ENCODE assay signal across 1 cellular context in the genomic region with DNA sequence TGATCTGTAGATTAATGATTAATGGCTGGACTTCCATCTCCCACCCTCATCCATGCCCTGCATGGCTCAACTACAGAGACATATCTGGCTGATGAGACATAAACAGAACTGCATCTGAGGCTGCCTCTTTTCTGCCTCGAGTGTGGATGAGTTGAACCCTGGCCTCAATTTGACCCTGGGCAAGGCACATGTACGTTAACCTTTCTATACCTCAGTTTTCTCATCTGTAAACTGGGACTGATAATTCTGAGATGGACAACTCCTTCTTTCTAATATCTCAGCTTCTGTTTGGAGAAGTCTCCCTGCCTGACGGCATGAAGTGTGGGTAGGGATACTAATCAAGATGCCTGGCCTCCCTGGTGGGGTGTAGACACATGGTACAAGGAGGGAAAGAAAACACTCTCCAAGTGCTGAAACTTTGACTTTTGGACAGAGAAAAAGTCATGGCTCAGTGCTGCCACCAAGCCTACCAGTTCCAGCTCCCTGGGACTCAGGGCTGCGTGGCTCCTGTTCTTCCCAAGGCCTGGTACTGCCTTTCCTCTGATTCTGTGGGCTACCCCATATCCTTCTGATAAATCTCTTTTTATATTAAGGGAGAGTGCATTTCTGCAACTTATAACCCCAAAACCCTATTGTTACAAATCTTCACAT.
TF ChIP-seq lines count a peak whose summit lies in the region.

No MANE protein-coding gene starts in this region.

TF ChIP-seq in HepG2, 621 proteins besides CTCF, POLR2A, EP300 and RAD21:
- TF ChIP-seq, protein P1, sequence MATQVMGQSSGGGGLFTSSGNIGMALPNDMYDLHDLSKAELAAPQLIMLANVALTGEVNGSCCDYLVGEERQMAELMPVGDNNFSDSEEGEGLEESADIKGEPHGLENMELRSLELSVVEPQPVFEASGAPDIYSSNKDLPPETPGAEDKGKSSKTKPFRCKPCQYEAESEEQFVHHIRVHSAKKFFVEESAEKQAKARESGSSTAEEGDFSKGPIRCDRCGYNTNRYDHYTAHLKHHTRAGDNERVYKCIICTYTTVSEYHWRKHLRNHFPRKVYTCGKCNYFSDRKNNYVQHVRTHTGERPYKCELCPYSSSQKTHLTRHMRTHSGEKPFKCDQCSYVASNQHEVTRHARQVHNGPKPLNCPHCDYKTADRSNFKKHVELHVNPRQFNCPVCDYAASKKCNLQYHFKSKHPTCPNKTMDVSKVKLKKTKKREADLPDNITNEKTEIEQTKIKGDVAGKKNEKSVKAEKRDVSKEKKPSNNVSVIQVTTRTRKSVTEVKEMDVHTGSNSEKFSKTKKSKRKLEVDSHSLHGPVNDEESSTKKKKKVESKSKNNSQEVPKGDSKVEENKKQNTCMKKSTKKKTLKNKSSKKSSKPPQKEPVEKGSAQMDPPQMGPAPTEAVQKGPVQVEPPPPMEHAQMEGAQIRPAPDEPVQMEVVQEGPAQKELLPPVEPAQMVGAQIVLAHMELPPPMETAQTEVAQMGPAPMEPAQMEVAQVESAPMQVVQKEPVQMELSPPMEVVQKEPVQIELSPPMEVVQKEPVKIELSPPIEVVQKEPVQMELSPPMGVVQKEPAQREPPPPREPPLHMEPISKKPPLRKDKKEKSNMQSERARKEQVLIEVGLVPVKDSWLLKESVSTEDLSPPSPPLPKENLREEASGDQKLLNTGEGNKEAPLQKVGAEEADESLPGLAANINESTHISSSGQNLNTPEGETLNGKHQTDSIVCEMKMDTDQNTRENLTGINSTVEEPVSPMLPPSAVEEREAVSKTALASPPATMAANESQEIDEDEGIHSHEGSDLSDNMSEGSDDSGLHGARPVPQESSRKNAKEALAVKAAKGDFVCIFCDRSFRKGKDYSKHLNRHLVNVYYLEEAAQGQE (IDR thresholded peaks at IDR 0.05; ENCODE audit: borderline replicate concordance in 1 of 2, low read depth in 1 of 2, low read length in 2 of 2) = peak in 1 of 2 experiments; percentile 87; a peak in 2 of 4 replicates
- TF ChIP-seq SMAD3 (CRISPR knock-in tag; IDR thresholded peaks at IDR 0.05) = no peak
- 0 out of 2 replicates have a peak, but pooled peaks have one; percentile 34 for TF ChIP-seq MIER2 (CRISPR knock-in tag; IDR thresholded peaks at IDR 0.05)
- TF ChIP-seq STAG1 (CRISPR knock-in tag; IDR thresholded peaks at IDR 0.05) = peak; percentile 49
- peak; percentile 77; the same call in 1 of the 2 replicates for TF ChIP-seq CHD4 (IDR thresholded peaks at IDR 0.05; ENCODE audit: borderline replicate concordance, low read length)
- no peak for TF ChIP-seq NRL (CRISPR knock-in tag; IDR thresholded peaks at IDR 0.05; ENCODE audit: borderline replicate concordance)
- TF ChIP-seq ZNF629 (CRISPR knock-in tag; conservative IDR thresholded peaks at IDR 0.05) = peak; percentile 91
- TF ChIP-seq ZMYM3 (CRISPR knock-in tag; IDR thresholded peaks at IDR 0.05) = peak; percentile 80
- TF ChIP-seq ZNF607 (CRISPR knock-in tag; IDR thresholded peaks at IDR 0.05; ENCODE audit: borderline replicate concordance) = 0 out of 2 replicates have a peak, but pooled peaks have one; percentile 24
TF ChIP-seq in HepG2: peak in this region for 7.
